In genomic region chr1:248863011-248863881, GRCh38 we compare ENCODE assay signal across 8 cellular contexts. TPM values are rescaled to one million over a fixed set of nuclear protein-coding genes. Genes with fewer than 3 reads are reported as not detected.
A peak's percentile ranks its signal among the peaks of the same experiment; 100 is the strongest.
DNase-seq lines count a peak whose midpoint lies in the region; ATAC-seq and TF ChIP-seq lines count a peak whose summit lies in the region.

No MANE protein-coding gene starts in this region.

- H3K4me3 ChIP-seq in neuronal stem cell (ENCODE audit: low read length in 2 of 2), result peak overlapping the region; percentile 51 to 85

- no peak overlapping the region for H2BK5ac ChIP-seq in neuronal stem cell (ENCODE audit: low read length)

- peak overlapping the region; percentile 76 for H2BK15ac ChIP-seq in neuronal stem cell (ENCODE audit: low read length)

- H2AK5ac ChIP-seq in neuronal stem cell (ENCODE audit: low read depth, low read length), result peak overlapping the region; percentile 45

- H2BK12ac ChIP-seq in neuronal stem cell (ENCODE audit: low read length), result peak overlapping the region; percentile 24

- H3K27ac ChIP-seq in foreskin keratinocyte (no peak overlapping the region), neuronal stem cell (replicated peaks; ENCODE audit: low read length) (no peak overlapping the region)

- WGBS in neuronal stem cell (ENCODE audit: extremely low coverage in 2 of 2, insufficient read length in 2 of 2, insufficient replicate concordance in 1 of 2), 2 donors, result no CpG with 5 or more reads among the region's 46 CpGs

- peak; percentile 93 for TF ChIP-seq POLR2A in Raji (IDR thresholded peaks at IDR 0.05; ENCODE audit: insufficient read depth, low read depth, low read length)

- H2AFZ ChIP-seq in neuronal stem cell (ENCODE audit: low read length), result peak overlapping the region; percentile 95

- ATAC-seq in foreskin keratinocyte, result peak; percentile 68

- peak overlapping the region; percentile 93 for H3K18ac ChIP-seq in neuronal stem cell (ENCODE audit: low read length)

- H3K23ac ChIP-seq in neuronal stem cell (ENCODE audit: low read depth, low read length, poor library complexity), result peak overlapping the region; percentile 87

- H3K79me1 ChIP-seq in neuronal stem cell (ENCODE audit: low read depth, low read length), result no peaks in the 10 kb centered on the region

- no peak for TF ChIP-seq CTCF in foreskin keratinocyte (conservative IDR thresholded peaks at IDR 0.05)

- peak overlapping the region; percentile 53 for H2BK120ac ChIP-seq in neuronal stem cell (ENCODE audit: low read depth, low read length)

- H3K4me1 ChIP-seq in foreskin keratinocyte, result no peaks in the 10 kb centered on the region
- H3K4me1 ChIP-seq in neuronal stem cell (ENCODE audit: control insufficient read depth in 2 of 2, insufficient read depth in 1 of 2, low read depth in 1 of 2, low read length in 2 of 2), result peaks cover 7 to 9% of the 10 kb centered on the region in 2 donors

- H3K4me2 ChIP-seq in neuronal stem cell (ENCODE audit: insufficient read depth, low read length, poor library complexity, severe bottlenecking), result peak overlapping the region; percentile 78

- peak overlapping the region; percentile 78 for H3K4ac ChIP-seq in neuronal stem cell (ENCODE audit: low read length)

- H3K36me3 ChIP-seq in neuronal stem cell (replicated peaks in 1 of 2; ENCODE audit: control insufficient read depth in 2 of 2, insufficient read depth in 2 of 2, low read length in 2 of 2), result no peaks in the 10 kb centered on the region

- no peak overlapping the region for H4K91ac ChIP-seq in neuronal stem cell (ENCODE audit: low read depth, low read length, poor library complexity)

- peak overlapping the region; percentile 83 for H3K9ac ChIP-seq in neuronal stem cell (ENCODE audit: low read depth, low read length, poor library complexity)

- DNase-seq in EH (ENCODE audit: low read depth) (peak; percentile 86), H4 (ENCODE audit: low spot score) (peak; percentile 50), LHCN-M2 (ENCODE audit: low read depth) (peak; percentile 68), foreskin keratinocyte (peak in 1 of 2 donors; percentile 24), neuronal stem cell (ENCODE audit: low spot score) (peak; percentile 70), superior temporal gyrus (ENCODE audit: extremely low spot score) (peak; percentile 70)
- peak; percentile 92 for DNase-seq in activated effector memory CD4-positive, alpha-beta T cell treated with anti-CD3 and anti-CD28 coated beads, Interleukin-2, amount 50 U/mL, for 16 hours

- H3K14ac ChIP-seq in neuronal stem cell (ENCODE audit: low read length), result peak overlapping the region; percentile 49

- H4K8ac ChIP-seq in neuronal stem cell (ENCODE audit: low read depth, low read length), result peak overlapping the region; percentile 70

- H3K9me3 ChIP-seq in neuronal stem cell (replicated peaks in 1 of 2; ENCODE audit: control insufficient read depth in 2 of 2, insufficient read depth in 1 of 2, low read depth in 1 of 2, low read length in 2 of 2), result no peaks in the 10 kb centered on the region

- H3K27me3 ChIP-seq in foreskin keratinocyte (no peaks in the 10 kb centered on the region), neuronal stem cell (ENCODE audit: control insufficient read depth in 3 of 3, insufficient read depth in 3 of 3, low read depth in 1 of 3, low read length in 3 of 3) (peaks cover 0 to 45% (median 14%) of the 10 kb centered on the region in 3 experiments)

RNA-seq across cellular contexts. Expression of gene ZNF692, which starts 4.4 kb away (rescaled TPM):
- 5.2 and 5.3 TPM in 2 replicates for total RNA-seq in H4 (2014; rRNA removed; shearing (Covaris generic))
- total RNA-seq in LHCN-M2 (2014; rRNA removed), result 44.6 and 44.8 TPM in 2 replicates
- polyA plus RNA-seq in LHCN-M2 (2012), result 8.2 TPM
- total RNA-seq in foreskin keratinocyte, result 26.2 and 27.3 TPM in 2 replicates
- 33.1 and 33.8 TPM in 2 replicates for polyA plus RNA-seq in foreskin keratinocyte
- polyA plus RNA-seq in neuronal stem cell (2013, experiment 1 of 2), result 43.3 TPM
- 39.1 TPM for polyA plus RNA-seq in neuronal stem cell (2013, experiment 2 of 2)

RNA-seq across cellular contexts. Expression of gene ZNF672, which starts 25.2 kb away (rescaled TPM):
- total RNA-seq in H4 (2014; rRNA removed; shearing (Covaris generic)), result 14.4 and 14.7 TPM in 2 replicates
- total RNA-seq in LHCN-M2 (2014; rRNA removed) (24.6 and 28.4 TPM in 2 replicates), foreskin keratinocyte (14.9 and 16.1 TPM in 2 replicates)
- polyA plus RNA-seq in LHCN-M2 (2012), result 12.4 TPM
- 13.3 and 15.9 TPM in 2 replicates for polyA plus RNA-seq in foreskin keratinocyte
- 32.2 TPM for polyA plus RNA-seq in neuronal stem cell (2013, experiment 1 of 2)
- 32.8 TPM for polyA plus RNA-seq in neuronal stem cell (2013, experiment 2 of 2)

RNA-seq across cellular contexts. Expression of gene SH3BP5L, which starts 37.5 kb away (rescaled TPM):
- 9.1 and 10.0 TPM in 2 replicates for total RNA-seq in H4 (2014; rRNA removed; shearing (Covaris generic))
- total RNA-seq in LHCN-M2 (2014; rRNA removed) (18.0 and 24.3 TPM in 2 replicates), foreskin keratinocyte (16.8 and 18.5 TPM in 2 replicates)
- polyA plus RNA-seq in LHCN-M2 (2012), result 20.8 TPM
- polyA plus RNA-seq in foreskin keratinocyte, result 13.5 and 15.4 TPM in 2 replicates
- polyA plus RNA-seq in neuronal stem cell (2013, experiment 1 of 2), result 18.4 TPM
- polyA plus RNA-seq in neuronal stem cell (2013, experiment 2 of 2), result 18.3 TPM

RNA-seq across cellular contexts. Expression of gene PGBD2, which starts 42.8 kb away (rescaled TPM):
- 8.3 and 9.6 TPM in 2 replicates for total RNA-seq in H4 (2014; rRNA removed; shearing (Covaris generic))
- total RNA-seq in LHCN-M2 (2014; rRNA removed), result 4.7 and 6.3 TPM in 2 replicates
- 1.7 TPM for polyA plus RNA-seq in LHCN-M2 (2012)
- total RNA-seq in foreskin keratinocyte, result 3.4 and 4.1 TPM in 2 replicates
- 2.0 and 2.4 TPM in 2 replicates for polyA plus RNA-seq in foreskin keratinocyte
- polyA plus RNA-seq in neuronal stem cell (2013, experiment 1 of 2), result 2.3 TPM
- 2.5 TPM for polyA plus RNA-seq in neuronal stem cell (2013, experiment 2 of 2)
